ENCODE assay signal across 18 cellular contexts in genomic region chr2:85697716-85698115, GRCh38. TPM values are rescaled to one million over a fixed set of nuclear protein-coding genes. Genes with fewer than 3 reads are reported as not detected.
DNase-seq lines count a peak whose midpoint lies in the region; ATAC-seq and TF ChIP-seq lines count a peak whose summit lies in the region.
"Had no signal": no experiment of that assay in that cellular context is flagged by ENCODE, and none has a peak within 500 bp of the region (broad histone marks: within the 10 kb centered on the region; RNA-seq: fewer than 3 reads in every experiment).

No MANE protein-coding gene starts in this region.

- no peaks in the 10 kb centered on the region for H4K20me1 ChIP-seq in neural progenitor cell (ENCODE audit: low read depth)

- H3K4me1 Mint-ChIP-seq in activated CD4-positive, alpha-beta memory T cell treated with anti-CD3 and anti-CD28 coated beads, Interleukin-2, amount 10 ng/mL, durations not matched to agents 7 days and 5 days = peaks cover 54% of the 10 kb centered on the region
- peaks cover 10% of the 10 kb centered on the region for H3K4me1 Mint-ChIP-seq in activated CD4-positive, alpha-beta memory T cell treated with anti-CD3 and anti-CD28 coated beads for 36 hours (ENCODE audit: low read depth)
- H3K4me1 Mint-ChIP-seq in CD8-positive, alpha-beta memory T cell = peaks cover 0 to 15% (median 3%) of the 10 kb centered on the region in 3 donors
- H3K4me1 Mint-ChIP-seq in central memory CD8-positive, alpha-beta T cell = no peaks in the 10 kb centered on the region
- H3K4me1 Mint-ChIP-seq in neural progenitor cell = peaks cover 7% of the 10 kb centered on the region

- intact Hi-C loops in activated CD4-positive, alpha-beta memory T cell treated with anti-CD3 and anti-CD28 coated beads for 36 hours (cut with micrococcal nuclease) = no loop called here

- peaks cover 3% of the 10 kb centered on the region for H3K36me3 Mint-ChIP-seq in activated CD4-positive, alpha-beta memory T cell treated with anti-CD3 and anti-CD28 coated beads, Interleukin-2, amount 10 ng/mL, durations not matched to agents 7 days and 5 days (ENCODE audit: low read depth)
- H3K36me3 Mint-ChIP-seq in activated CD4-positive, alpha-beta memory T cell treated with anti-CD3 and anti-CD28 coated beads for 36 hours = no peaks in the 10 kb centered on the region
- H3K36me3 Mint-ChIP-seq in CD8-positive, alpha-beta memory T cell = no peaks in the 10 kb centered on the region
- peaks cover 26% of the 10 kb centered on the region for H3K36me3 Mint-ChIP-seq in central memory CD8-positive, alpha-beta T cell (ENCODE audit: insufficient read depth)
- no peaks in the 10 kb centered on the region for H3K36me3 Mint-ChIP-seq in neural progenitor cell

- H2AFZ ChIP-seq in neural progenitor cell (replicated peaks) = peak overlapping the region; percentile 57

- no peaks in the 10 kb centered on the region for H3K27me3 ChIP-seq in CD8-positive, alpha-beta memory T cell (ENCODE audit: insufficient read depth, low read length, poor library complexity, severe bottlenecking)
- H3K27me3 ChIP-seq in neural progenitor cell = no peaks in the 10 kb centered on the region

- H3K4me3 Mint-ChIP-seq in activated CD4-positive, alpha-beta memory T cell treated with anti-CD3 and anti-CD28 coated beads, Interleukin-2, amount 10 ng/mL, durations not matched to agents 7 days and 5 days = no peak overlapping the region
- no peak overlapping the region for H3K4me3 Mint-ChIP-seq in activated CD4-positive, alpha-beta memory T cell treated with anti-CD3 and anti-CD28 coated beads for 36 hours
- H3K4me3 Mint-ChIP-seq in CD8-positive, alpha-beta memory T cell = peak overlapping the region in 4 of 7 donors; percentile 13 to 75 (median 52)
- H3K4me3 Mint-ChIP-seq in central memory CD8-positive, alpha-beta T cell = peak overlapping the region; percentile 75
- no peak overlapping the region for H3K4me3 Mint-ChIP-seq in neural progenitor cell
- H3K4me3 Mint-ChIP-seq: HFFc6 had no signal

- H3K4me2 ChIP-seq in neural progenitor cell = no peak overlapping the region

- H3F3A ChIP-seq in neural progenitor cell (ENCODE audit: low read depth) = no peaks in the 10 kb centered on the region

- H3K27ac ChIP-seq in CD8-positive, alpha-beta memory T cell (ENCODE audit: low read depth, low read length) = no peak overlapping the region
- no peak overlapping the region for H3K27ac ChIP-seq in neural progenitor cell
- H3K27ac ChIP-seq: RWPE1 had no signal

- peak overlapping the region; percentile 64 for H3K27ac Mint-ChIP-seq in activated CD4-positive, alpha-beta memory T cell treated with anti-CD3 and anti-CD28 coated beads, Interleukin-2, amount 10 ng/mL, durations not matched to agents 7 days and 5 days
- no peak overlapping the region for H3K27ac Mint-ChIP-seq in activated CD4-positive, alpha-beta memory T cell treated with anti-CD3 and anti-CD28 coated beads for 36 hours
- H3K27ac Mint-ChIP-seq in CD8-positive, alpha-beta memory T cell = no peak overlapping the region
- H3K27ac Mint-ChIP-seq in central memory CD8-positive, alpha-beta T cell (ENCODE audit: low read depth) = peak overlapping the region; percentile 38
- H3K27ac Mint-ChIP-seq in neural progenitor cell = no peak overlapping the region
- H3K27ac Mint-ChIP-seq: HFFc6 had no signal

- CTCF ChIA-PET in activated CD4-positive, alpha-beta memory T cell treated with anti-CD3 and anti-CD28 coated beads, Interleukin-2, amount 10 ng/mL, durations not matched to agents 7 days and 5 days (lab: Charles Lee) = interaction anchor here (1.0 to 3.6 kb wide), 5 partner anchors 9 to 60 kb away, joined by 3 to 21 read pairs (median 4); no protein-coding TSS in a partner anchor
- CTCF ChIA-PET in activated CD4-positive, alpha-beta memory T cell treated with anti-CD3 and anti-CD28 coated beads for 36 hours (lab: Charles Lee) = interaction anchor here (1.0 to 5.4 kb wide), 3 partner anchors 8 to 60 kb away, joined by 3 to 34 read pairs (median 9); no protein-coding TSS in a partner anchor
- CTCF ChIA-PET in CD8-positive, alpha-beta memory T cell (lab: Charles Lee) = interaction anchor here (2.4 kb wide), 1 partner anchor 10 kb away, joined by 14 read pairs; no protein-coding TSS in a partner anchor

- DNase-seq in activated CD4-positive, alpha-beta memory T cell treated with anti-CD3 and anti-CD28 coated beads, Interleukin-2, amount 10 ng/mL, durations not matched to agents 7 days and 5 days = peak; percentile 5
- DNase-seq in activated CD4-positive, alpha-beta memory T cell treated with anti-CD3 and anti-CD28 coated beads for 36 hours = no peak
- no peak for DNase-seq in CD8-positive, alpha-beta memory T cell
- DNase-seq in central memory CD8-positive, alpha-beta T cell (ENCODE audit: low spot score in 2 of 2) = no peak
- DNase-seq in neural progenitor cell (ENCODE audit: low spot score) (no peak), DMS153 (lab: John Stamatoyannopoulos, UW) (no peak)
- no peak for DNase-seq in central memory CD4-positive, alpha-beta T cell
- DNase-seq: 8988T, COR-L47, HFFc6, MV-4-11, NCI-H1417, NCI-H187 treated with DMSO at 0.1 percent for 48 hours, NCI-H69 had no signal

- no peaks in the 10 kb centered on the region for H3K4me1 ChIP-seq in CD8-positive, alpha-beta memory T cell (ENCODE audit: insufficient read depth, low read length)
- no peaks in the 10 kb centered on the region for H3K4me1 ChIP-seq in neural progenitor cell

- no peak for ATAC-seq in central memory CD8-positive, alpha-beta T cell (replicated peaks; ENCODE audit: extremely low read depth, poor library complexity, severe bottlenecking)
- ATAC-seq in GM18867 (IDR thresholded peaks at IDR 0.05; ENCODE audit: unreplicated experiment) = no peak

- no peak overlapping the region for H3K9ac ChIP-seq in neural progenitor cell

- H3K36me3 ChIP-seq in CD8-positive, alpha-beta memory T cell (ENCODE audit: insufficient read depth, low read length) = no peaks in the 10 kb centered on the region
- no peaks in the 10 kb centered on the region for H3K36me3 ChIP-seq in neural progenitor cell

- H3K27me3 Mint-ChIP-seq in activated CD4-positive, alpha-beta memory T cell treated with anti-CD3 and anti-CD28 coated beads, Interleukin-2, amount 10 ng/mL, durations not matched to agents 7 days and 5 days = no peaks in the 10 kb centered on the region
- no peaks in the 10 kb centered on the region for H3K27me3 Mint-ChIP-seq in activated CD4-positive, alpha-beta memory T cell treated with anti-CD3 and anti-CD28 coated beads for 36 hours
- H3K27me3 Mint-ChIP-seq in CD8-positive, alpha-beta memory T cell = peaks cover 0 to under 1% of the 10 kb centered on the region in 2 donors
- no peaks in the 10 kb centered on the region for H3K27me3 Mint-ChIP-seq in central memory CD8-positive, alpha-beta T cell
- H3K27me3 Mint-ChIP-seq in neural progenitor cell (ENCODE audit: insufficient read depth, low read depth) = peaks cover 4% of the 10 kb centered on the region

- no peaks in the 10 kb centered on the region for H3K79me2 ChIP-seq in neural progenitor cell (ENCODE audit: low read depth)

- TF ChIP-seq CTCF in neural progenitor cell (IDR thresholded peaks at IDR 0.05) = no peak

- no peaks in the 10 kb centered on the region for H3K9me3 ChIP-seq in CD8-positive, alpha-beta memory T cell (ENCODE audit: low read length)
- no peaks in the 10 kb centered on the region for H3K9me3 ChIP-seq in neural progenitor cell (ENCODE audit: low read depth)

- H3K9me3 Mint-ChIP-seq in activated CD4-positive, alpha-beta memory T cell treated with anti-CD3 and anti-CD28 coated beads, Interleukin-2, amount 10 ng/mL, durations not matched to agents 7 days and 5 days = no peaks in the 10 kb centered on the region
- H3K9me3 Mint-ChIP-seq in activated CD4-positive, alpha-beta memory T cell treated with anti-CD3 and anti-CD28 coated beads for 36 hours = no peaks in the 10 kb centered on the region
- H3K9me3 Mint-ChIP-seq in CD8-positive, alpha-beta memory T cell = no peaks in the 10 kb centered on the region
- no peaks in the 10 kb centered on the region for H3K9me3 Mint-ChIP-seq in central memory CD8-positive, alpha-beta T cell
- no peaks in the 10 kb centered on the region for H3K9me3 Mint-ChIP-seq in neural progenitor cell
- H3K9me3 Mint-ChIP-seq: HFFc6 had no signal

- no peak overlapping the region for H3K4me3 ChIP-seq in CD8-positive, alpha-beta memory T cell (ENCODE audit: low read length)
- no peak overlapping the region for H3K4me3 ChIP-seq in neural progenitor cell

- POLR2A ChIA-PET in activated CD4-positive, alpha-beta memory T cell treated with anti-CD3 and anti-CD28 coated beads, Interleukin-2, amount 10 ng/mL, durations not matched to agents 7 days and 5 days (lab: Charles Lee) = interaction anchor here (1.0 to 3.0 kb wide), 4 partner anchors 10 to 94 kb away, joined by 3 to 14 read pairs (median 6); no protein-coding TSS in a partner anchor
- POLR2A ChIA-PET in activated CD4-positive, alpha-beta memory T cell treated with anti-CD3 and anti-CD28 coated beads for 36 hours (lab: Charles Lee) = no interaction called here
- POLR2A ChIA-PET in CD8-positive, alpha-beta memory T cell (lab: Charles Lee) = no interaction called here

RNA-seq across cellular contexts. Expression of gene GNLY, which starts 3.6 kb away (rescaled TPM):
- 100 to 1,000 TPM; 569 to 599 TPM for total RNA-seq in activated CD4-positive, alpha-beta memory T cell treated with anti-CD3 and anti-CD28 coated beads, Interleukin-2, amount 10 ng/mL, durations not matched to agents 7 days and 5 days
- 10 to 100 TPM; 21.5 to 22.8 TPM for total RNA-seq in activated CD4-positive, alpha-beta memory T cell treated with anti-CD3 and anti-CD28 coated beads for 36 hours
- total RNA-seq in CD8-positive, alpha-beta memory T cell = 1 to 10 TPM; 7.7 to 9.0 TPM
- polyA plus RNA-seq in CD8-positive, alpha-beta memory T cell = 953 TPM
- 0.65 TPM in 1 of 2 replicates, not detected in the other for total RNA-seq in neural progenitor cell (ENCODE audit: low replicate concordance)
- total RNA-seq: H4, HFFc6 had no signal
- polyA plus RNA-seq: BJ had no signal

RNA-seq across cellular contexts. Expression of gene SFTPB, which starts 29.7 kb away (rescaled TPM):
- not detected for total RNA-seq in activated CD4-positive, alpha-beta memory T cell treated with anti-CD3 and anti-CD28 coated beads, Interleukin-2, amount 10 ng/mL, durations not matched to agents 7 days and 5 days
- not detected for total RNA-seq in activated CD4-positive, alpha-beta memory T cell treated with anti-CD3 and anti-CD28 coated beads for 36 hours
- not detected for total RNA-seq in CD8-positive, alpha-beta memory T cell
- not detected for polyA plus RNA-seq in CD8-positive, alpha-beta memory T cell
- not detected in 2 replicates for total RNA-seq in neural progenitor cell (ENCODE audit: low replicate concordance)
- total RNA-seq: H4, HFFc6 had no signal
- polyA plus RNA-seq: BJ had no signal

RNA-seq across cellular contexts. Expression of gene ATOH8, which starts 56.1 kb away (rescaled TPM):
- under 1 TPM; 0.55 to 0.78 TPM for total RNA-seq in activated CD4-positive, alpha-beta memory T cell treated with anti-CD3 and anti-CD28 coated beads, Interleukin-2, amount 10 ng/mL, durations not matched to agents 7 days and 5 days
- not detected for total RNA-seq in activated CD4-positive, alpha-beta memory T cell treated with anti-CD3 and anti-CD28 coated beads for 36 hours
- not detected for total RNA-seq in CD8-positive, alpha-beta memory T cell
- not detected for polyA plus RNA-seq in CD8-positive, alpha-beta memory T cell
- 0.43 TPM in 1 of 2 replicates, not detected in the other for total RNA-seq in neural progenitor cell (ENCODE audit: low replicate concordance)

Comparison
In these comparisons a context has a peak if more than half of its experiments do, and no peak if none do; other contexts are left out.
1. H3K27ac Mint-ChIP-seq: peak in activated CD4-positive, alpha-beta memory T cell treated with anti-CD3 and anti-CD28 coated beads, Interleukin-2, amount 10 ng/mL, durations not matched to agents 7 days and 5 days (single experiment) and central memory CD8-positive, alpha-beta T cell (single experiment); none in activated CD4-positive, alpha-beta memory T cell treated with anti-CD3 and anti-CD28 coated beads for 36 hours (single experiment), CD8-positive, alpha-beta memory T cell (0 of 8) and neural progenitor cell (single experiment).
2. RNA of gene GNLY, which starts 3.6 kb away (total RNA-seq): 569 to 599 TPM in activated CD4-positive, alpha-beta memory T cell treated with anti-CD3 and anti-CD28 coated beads, Interleukin-2, amount 10 ng/mL, durations not matched to agents 7 days and 5 days; 21.5 to 22.8 TPM in activated CD4-positive, alpha-beta memory T cell treated with anti-CD3 and anti-CD28 coated beads for 36 hours, 7.7 to 9.0 TPM in CD8-positive, alpha-beta memory T cell and 0.65 TPM in neural progenitor cell; every median in the first group is over 10 times any median in the second.
3. H3K4me3 Mint-ChIP-seq: peak in CD8-positive, alpha-beta memory T cell (4 of 7) and central memory CD8-positive, alpha-beta T cell (single experiment); none in activated CD4-positive, alpha-beta memory T cell treated with anti-CD3 and anti-CD28 coated beads, Interleukin-2, amount 10 ng/mL, durations not matched to agents 7 days and 5 days (single experiment), activated CD4-positive, alpha-beta memory T cell treated with anti-CD3 and anti-CD28 coated beads for 36 hours (single experiment) and neural progenitor cell (single experiment).